10 cellular contexts compared by ENCODE assay signal in genomic region chr19:31254611-31255010, GRCh38.
"Had no signal": no experiment of that assay in that cellular context is flagged by ENCODE, and none has a peak within 500 bp of the region (broad histone marks: within the 10 kb centered on the region; RNA-seq: fewer than 3 reads in every experiment).

No MANE protein-coding gene starts in this region.

- H3K27ac ChIP-seq: cardiac muscle cell, gastroesophageal sphincter, tibial artery had no signal

- H3K4me1 Mint-ChIP-seq: activated naive CD8-positive, alpha-beta T cell treated with anti-CD3 and anti-CD28 coated beads, Interleukin-2, amount 50 U/mL, for 24 hours had no signal

- ATAC-seq: activated naive CD8-positive, alpha-beta T cell treated with anti-CD3 and anti-CD28 coated beads, Interleukin-2, amount 50 U/mL, for 24 hours had no signal

- H3K27ac Mint-ChIP-seq: activated CD4-positive, alpha-beta memory T cell treated with anti-CD3 and anti-CD28 coated beads for 36 hours; activated naive CD8-positive, alpha-beta T cell treated with anti-CD3 and anti-CD28 coated beads, Interleukin-2, amount 50 U/mL, for 24 hours had no signal

- H3K36me3 Mint-ChIP-seq: activated CD4-positive, alpha-beta memory T cell treated with anti-CD3 and anti-CD28 coated beads for 36 hours had no signal

- H3K9me3 Mint-ChIP-seq: activated CD4-positive, alpha-beta memory T cell treated with anti-CD3 and anti-CD28 coated beads for 36 hours; activated naive CD8-positive, alpha-beta T cell treated with anti-CD3 and anti-CD28 coated beads, Interleukin-2, amount 50 U/mL, for 24 hours had no signal

- H3K4me3 Mint-ChIP-seq: activated CD4-positive, alpha-beta memory T cell treated with anti-CD3 and anti-CD28 coated beads for 36 hours; activated naive CD8-positive, alpha-beta T cell treated with anti-CD3 and anti-CD28 coated beads, Interleukin-2, amount 50 U/mL, for 24 hours had no signal

- DNase-seq: activated CD4-positive, alpha-beta memory T cell treated with anti-CD3 and anti-CD28 coated beads for 36 hours; activated CD4-positive, alpha-beta T cell treated with anti-CD3 and anti-CD28 coated beads for 1 hour; activated CD8-positive, alpha-beta memory T cell treated with anti-CD3 and anti-CD28 coated beads, Interleukin-2, amount 50 U/mL, for 48 hours; activated naive CD8-positive, alpha-beta T cell treated with anti-CD3 and anti-CD28 coated beads, Interleukin-2, amount 50 U/mL, for 24 hours; kidney glomerular epithelial cell; stimulated activated CD4-positive, alpha-beta T cell treated with anti-CD3 and anti-CD28 coated beads, Interleukin-15, amount 100 ng/mL, for 24 hours; stimulated activated CD4-positive, alpha-beta T cell treated with anti-CD3 and anti-CD28 coated beads, Interleukin-4, amount 100 ng/mL, for 4 hours; tibial artery had no signal
